1 cellular context compared by ENCODE assay signal in genomic region chr2:41698787-41699422, GRCh38.
TF ChIP-seq lines count a peak whose summit lies in the region.

No MANE protein-coding gene starts in this region.

TF ChIP-seq in HepG2, 621 proteins besides CTCF, POLR2A, EP300 and RAD21 (continued from another document):
- TF ChIP-seq ELK4 (CRISPR knock-in tag; IDR thresholded peaks at IDR 0.05; ENCODE audit: borderline replicate concordance), result no peak
- TF ChIP-seq IKZF4 (CRISPR knock-in tag; IDR thresholded peaks at IDR 0.05; ENCODE audit: borderline replicate concordance, low read depth, not compliant biosample characterization), result no peak
- no peak for TF ChIP-seq SIX4 (CRISPR knock-in tag; IDR thresholded peaks at IDR 0.05)
- TF ChIP-seq MED13 (CRISPR knock-in tag; IDR thresholded peaks at IDR 0.05), result no peak
- no peak for TF ChIP-seq GLMP (CRISPR knock-in tag; IDR thresholded peaks at IDR 0.05; ENCODE audit: borderline replicate concordance)
- no peak for TF ChIP-seq HOXA7 (CRISPR knock-in tag; IDR thresholded peaks at IDR 0.05)
- no peak for TF ChIP-seq ZNF160 (CRISPR knock-in tag; IDR thresholded peaks at IDR 0.05)
- TF ChIP-seq REPIN1 (CRISPR knock-in tag; IDR thresholded peaks at IDR 0.05; ENCODE audit: borderline replicate concordance, low read depth), result no peak
- no peak for TF ChIP-seq SMAD3 (CRISPR knock-in tag; IDR thresholded peaks at IDR 0.05)
- TF ChIP-seq SMC3 (IDR thresholded peaks at IDR 0.05; ENCODE audit: low read length), result peak; percentile 44; the same call in 1 of the 2 replicates
- TF ChIP-seq ZNF501 (CRISPR knock-in tag; IDR thresholded peaks at IDR 0.05), result peak; percentile 35; the same call in 1 of the 2 replicates
- TF ChIP-seq ATF2 (CRISPR knock-in tag; IDR thresholded peaks at IDR 0.05), result no peak
- TF ChIP-seq THAP9 (CRISPR knock-in tag; IDR thresholded peaks at IDR 0.05; ENCODE audit: borderline replicate concordance), result no peak
- no peak for TF ChIP-seq DPF2 (CRISPR knock-in tag; IDR thresholded peaks at IDR 0.05; ENCODE audit: borderline replicate concordance, low read depth)
- TF ChIP-seq STAG1 (CRISPR knock-in tag; IDR thresholded peaks at IDR 0.05), result peak; percentile 84
- no peak for TF ChIP-seq WIZ (CRISPR knock-in tag; IDR thresholded peaks at IDR 0.05)
- TF ChIP-seq ZNF263 (CRISPR knock-in tag; IDR thresholded peaks at IDR 0.05), result no peak
- no peak for TF ChIP-seq DMAP1 (CRISPR knock-in tag; IDR thresholded peaks at IDR 0.05)
- no peak for TF ChIP-seq MAF1 (CRISPR knock-in tag; IDR thresholded peaks at IDR 0.05; ENCODE audit: borderline replicate concordance)
- no peak for TF ChIP-seq RAD51 (IDR thresholded peaks at IDR 0.05; ENCODE audit: borderline replicate concordance)
- TF ChIP-seq ZNF343 (CRISPR knock-in tag; IDR thresholded peaks at IDR 0.05), result no peak
- no peak for TF ChIP-seq HES4 (CRISPR knock-in tag; IDR thresholded peaks at IDR 0.05; ENCODE audit: borderline replicate concordance)
- no peak for TF ChIP-seq MLXIP (CRISPR knock-in tag; IDR thresholded peaks at IDR 0.05; ENCODE audit: borderline replicate concordance)
- no peak for TF ChIP-seq JUND (CRISPR knock-in tag; IDR thresholded peaks at IDR 0.05)
- no peak for TF ChIP-seq ZSCAN20 (CRISPR knock-in tag; IDR thresholded peaks at IDR 0.05; ENCODE audit: borderline replicate concordance)
- TF ChIP-seq XRCC5 (optimal IDR thresholded peaks at IDR 0.05; ENCODE audit: low read length), result peak; percentile 61
- TF ChIP-seq CBX2 (IDR thresholded peaks at IDR 0.05; ENCODE audit: low read depth, low read length), result no peak
- no peak for TF ChIP-seq CBX2 (CRISPR knock-in tag; IDR thresholded peaks at IDR 0.05; ENCODE audit: low read depth)
